Comparison of ENCODE assay signal across 1 cellular context in genomic region chr16:87053016-87053982, GRCh38.
TF ChIP-seq lines count a peak whose summit lies in the region.

No MANE protein-coding gene starts in this region.

TF ChIP-seq in SK-N-SH treated with all-trans-retinoic acid at 6 μM for 48 hours, 23 proteins besides CTCF, POLR2A, EP300 and RAD21 (continued from another document):
- no peak for TF ChIP-seq ARNTL (CRISPR knock-in tag; IDR thresholded peaks at IDR 0.05; ENCODE audit: borderline replicate concordance, low read depth)
- no peak for TF ChIP-seq RARB (CRISPR knock-in tag; IDR thresholded peaks at IDR 0.05)
- no peak for TF ChIP-seq TSHZ2 (CRISPR knock-in tag; IDR thresholded peaks at IDR 0.05)
- TF ChIP-seq SNAI2 (CRISPR knock-in tag; IDR thresholded peaks at IDR 0.05), result no peak
